Comparison of ENCODE assay signal across 19 cellular contexts in genomic region chr16:72312862-72313261, GRCh38.
DNase-seq lines count a peak whose midpoint lies in the region; FAIRE-seq and TF ChIP-seq lines count a peak whose summit lies in the region.
"Had no signal": no experiment of that assay in that cellular context is flagged by ENCODE, and none has a peak within 500 bp of the region (broad histone marks: within the 10 kb centered on the region; RNA-seq: fewer than 3 reads in every experiment).

No MANE protein-coding gene starts in this region.

- no peaks in the 10 kb centered on the region for H3K4me1 ChIP-seq in astrocyte (ENCODE audit: insufficient read depth, low read length)

- H3K4me3 Mint-ChIP-seq in astrocyte (ENCODE audit: unreplicated experiment): no peak overlapping the region
- H3K4me3 Mint-ChIP-seq in T-helper 2 cell treated with Interferon-gamma antibody and Interleukin-4, amounts not matched to agents 5 μg/mL and 100 μg/mL, for 36 hours: no peak overlapping the region
- H3K4me3 Mint-ChIP-seq: activated naive CD8-positive, alpha-beta T cell treated with anti-CD3 and anti-CD28 coated beads, Interleukin-2, amount 50 U/mL, for 24 hours; effector memory CD8-positive, alpha-beta T cell had no signal

- DNase-seq in GM03348 (ENCODE audit: low spot score): peak; percentile 15
- peak; percentile 24 for DNase-seq in astrocyte (ENCODE audit: low read depth)
- DNase-seq in fibroblast of villous mesenchyme (ENCODE audit: low read depth): peak; percentile 50
- DNase-seq in retina: peak; percentile 39
- DNase-seq in NCI-H146 (lab: John Stamatoyannopoulos, UW): no peak
- no peak for DNase-seq in HCEC 1CT
- no peak for DNase-seq in T-helper 2 cell treated with Interferon-gamma antibody and Interleukin-4, amounts not matched to agents 5 μg/mL and 100 μg/mL, for 36 hours (ENCODE audit: low spot score)
- DNase-seq in NCI-H128 (lab: John Stamatoyannopoulos, UW; ENCODE audit: unreplicated experiment): no peak
- DNase-seq: activated CD4-positive, CD25-positive, alpha-beta regulatory T cell treated with anti-CD3 and anti-CD28 coated beads, Interleukin-2, amount 50 U/mL, for 72 hours; activated naive CD8-positive, alpha-beta T cell treated with anti-CD3 and anti-CD28 coated beads, Interleukin-2, amount 50 U/mL, for 24 hours; effector memory CD8-positive, alpha-beta T cell; foreskin melanocyte; KG1; NCI-H1048; NCI-H2107; stimulated activated naive CD8-positive, alpha-beta T cell treated with anti-CD3 and anti-CD28 coated beads, Interleukin-15, Interleukin-2, amounts not matched to agents 100 U/mL and 50 U/mL, for 24 hours; T1000 had no signal

- H3K27ac ChIP-seq in astrocyte (ENCODE audit: low read depth, low read length): no peak overlapping the region

- no peaks in the 10 kb centered on the region for H3K27me3 Mint-ChIP-seq in astrocyte (ENCODE audit: low read depth, unreplicated experiment)
- no peaks in the 10 kb centered on the region for H3K27me3 Mint-ChIP-seq in T-helper 2 cell treated with Interferon-gamma antibody and Interleukin-4, amounts not matched to agents 5 μg/mL and 100 μg/mL, for 36 hours (ENCODE audit: low read depth)
- H3K27me3 Mint-ChIP-seq: activated naive CD8-positive, alpha-beta T cell treated with anti-CD3 and anti-CD28 coated beads, Interleukin-2, amount 50 U/mL, for 24 hours; effector memory CD8-positive, alpha-beta T cell had no signal

- no peaks in the 10 kb centered on the region for H3K36me3 Mint-ChIP-seq in astrocyte (ENCODE audit: low read depth, unreplicated experiment)
- H3K36me3 Mint-ChIP-seq in T-helper 2 cell treated with Interferon-gamma antibody and Interleukin-4, amounts not matched to agents 5 μg/mL and 100 μg/mL, for 36 hours (ENCODE audit: low read depth): no peaks in the 10 kb centered on the region

- peaks cover 6% of the 10 kb centered on the region for H3K4me1 Mint-ChIP-seq in astrocyte (ENCODE audit: low read depth, unreplicated experiment)
- peaks cover 3% of the 10 kb centered on the region for H3K4me1 Mint-ChIP-seq in T-helper 2 cell treated with Interferon-gamma antibody and Interleukin-4, amounts not matched to agents 5 μg/mL and 100 μg/mL, for 36 hours (ENCODE audit: low read depth)
- H3K4me1 Mint-ChIP-seq: activated naive CD8-positive, alpha-beta T cell treated with anti-CD3 and anti-CD28 coated beads, Interleukin-2, amount 50 U/mL, for 24 hours had no signal

- H3K79me2 ChIP-seq in astrocyte (ENCODE audit: insufficient read depth, low read length): no peaks in the 10 kb centered on the region

- no peak overlapping the region for H3K27ac Mint-ChIP-seq in astrocyte (ENCODE audit: unreplicated experiment)
- no peak overlapping the region for H3K27ac Mint-ChIP-seq in T-helper 2 cell treated with Interferon-gamma antibody and Interleukin-4, amounts not matched to agents 5 μg/mL and 100 μg/mL, for 36 hours
- H3K27ac Mint-ChIP-seq: activated naive CD8-positive, alpha-beta T cell treated with anti-CD3 and anti-CD28 coated beads, Interleukin-2, amount 50 U/mL, for 24 hours; activated T-helper 2 cell treated with anti-CD3 and anti-CD28 coated beads, Interferon-gamma antibody, Interleukin-2, Interleukin-4, amounts not matched to agents 10 μg/mL and 5 μg/mL and 100 μg/mL, durations not matched to agents 14 hours and 24 hours and 36 hours; effector memory CD8-positive, alpha-beta T cell had no signal

- H3K4me2 ChIP-seq in astrocyte (ENCODE audit: low read length): peak overlapping the region; percentile 21

- no peaks in the 10 kb centered on the region for H3K9me3 ChIP-seq in astrocyte (ENCODE audit: insufficient read depth, low read depth, low read length)

- no peaks in the 10 kb centered on the region for H3K27me3 ChIP-seq in astrocyte (ENCODE audit: insufficient read depth, low read length)

- H3K4me3 ChIP-seq in astrocyte (ENCODE audit: insufficient read depth, low read depth, low read length) (no peak overlapping the region), fibroblast of villous mesenchyme (ENCODE audit: low read depth, low read length) (no peak overlapping the region)

- peaks cover 13% of the 10 kb centered on the region for H3K9me3 Mint-ChIP-seq in astrocyte (ENCODE audit: unreplicated experiment)
- H3K9me3 Mint-ChIP-seq in T-helper 2 cell treated with Interferon-gamma antibody and Interleukin-4, amounts not matched to agents 5 μg/mL and 100 μg/mL, for 36 hours: no peaks in the 10 kb centered on the region
- H3K9me3 Mint-ChIP-seq: activated T-helper 2 cell treated with anti-CD3 and anti-CD28 coated beads, Interferon-gamma antibody, Interleukin-2, Interleukin-4, amounts not matched to agents 10 μg/mL and 5 μg/mL and 100 μg/mL, durations not matched to agents 14 hours and 24 hours and 36 hours had no signal

- TF ChIP-seq CTCF in astrocyte (IDR thresholded peaks at IDR 0.05; ENCODE audit: insufficient read depth, low read depth, low read length): no peak
- no peak for TF ChIP-seq CTCF in fibroblast of villous mesenchyme (IDR thresholded peaks at IDR 0.05; ENCODE audit: insufficient read depth, low read depth, low read length)

- no peaks in the 10 kb centered on the region for H4K20me1 ChIP-seq in astrocyte (ENCODE audit: insufficient read depth, low read length)

- peak overlapping the region; percentile 37 for H2AFZ ChIP-seq in astrocyte (ENCODE audit: low read depth, low read length)

- H3K36me3 ChIP-seq in astrocyte (ENCODE audit: insufficient read depth, low read length): no peaks in the 10 kb centered on the region

- no peak for FAIRE-seq in astrocyte (lab: Jason Lieb, UNC)
- FAIRE-seq: G401.6 had no signal

- H3K9ac ChIP-seq in astrocyte (ENCODE audit: low read length): no peak overlapping the region

Comparison
In these comparisons a context has a peak if more than half of its experiments do, and no peak if none do; other contexts are left out.
1. DNase-seq: peak in GM03348 (single experiment), astrocyte (single experiment), fibroblast of villous mesenchyme (single experiment) and retina (single experiment); none in NCI-H146 (single experiment), HCEC 1CT (single experiment), T-helper 2 cell treated with Interferon-gamma antibody and Interleukin-4, amounts not matched to agents 5 μg/mL and 100 μg/mL, for 36 hours (single experiment) and NCI-H128 (single experiment).